ENCODE assay signal across 1 cellular context in genomic region chr6:130020892-130021483, GRCh38.
TF ChIP-seq lines count a peak whose summit lies in the region.

No MANE protein-coding gene starts in this region.

TF ChIP-seq in WTC11, 78 proteins besides CTCF, POLR2A, EP300 and RAD21 (continued from another document):
- no peak for TF ChIP-seq AR (CRISPR knock-in tag; IDR thresholded peaks at IDR 0.05)
- no peak for TF ChIP-seq MYBL2 (CRISPR knock-in tag; IDR thresholded peaks at IDR 0.05)
